In genomic region chr5:7392401-7393024, GRCh38 we compare ENCODE assay signal across 8 cellular contexts. TPM values are rescaled to one million over a fixed set of nuclear protein-coding genes. Genes with fewer than 3 reads are reported as not detected.
DNase-seq lines count a peak whose midpoint lies in the region; ATAC-seq and TF ChIP-seq lines count a peak whose summit lies in the region.

No MANE protein-coding gene starts in this region.

- WGBS in SK-N-SH (ENCODE audit: low lambda C conversion rate), result 7% methylated on average over 5 of the region's 7 CpGs
- WGBS in upper lobe of left lung, 2 donors, result 41% methylated on average over 7 of the region's 7 CpGs

- no peaks in the 10 kb centered on the region for H3K9me3 Mint-ChIP-seq in activated naive CD4-positive, alpha-beta T cell treated with anti-CD3 and anti-CD28 coated beads, Interleukin-2, amount 10 ng/mL, durations not matched to agents 7 days and 5 days

- peak; percentile 83 for TF ChIP-seq CTCF in C4-2B (conservative IDR thresholded peaks at IDR 0.05)
- TF ChIP-seq CTCF in SK-N-SH (IDR thresholded peaks at IDR 0.05), result peak; percentile 71
- peak in 2 of 6 experiments; percentile 21 to 27 for TF ChIP-seq CTCF in upper lobe of left lung (IDR thresholded peaks at IDR 0.05)

- no peak for TF ChIP-seq POLR2A in upper lobe of left lung (IDR thresholded peaks at IDR 0.05)

- no peaks in the 10 kb centered on the region for H3K36me3 ChIP-seq in SK-N-SH (replicated peaks in 1 of 2; ENCODE audit: control insufficient read depth in 1 of 2, insufficient read depth in 2 of 2, low read length in 1 of 2)
- H3K36me3 ChIP-seq in upper lobe of left lung, result no peaks in the 10 kb centered on the region

- no peaks in the 10 kb centered on the region for H4K20me1 ChIP-seq in SK-N-SH (ENCODE audit: insufficient read depth)

- ATAC-seq in GM18517 (IDR thresholded peaks at IDR 0.05; ENCODE audit: unreplicated experiment) (no peak), upper lobe of left lung (ENCODE audit: low FRiP score in 2 of 2) (no peak)

- H3F3A ChIP-seq in SK-N-SH (replicated peaks; ENCODE audit: insufficient read depth), result no peaks in the 10 kb centered on the region

- peaks cover 4% of the 10 kb centered on the region for H3K4me1 Mint-ChIP-seq in activated naive CD4-positive, alpha-beta T cell treated with anti-CD3 and anti-CD28 coated beads, Interleukin-2, amount 10 ng/mL, durations not matched to agents 7 days and 5 days

- H3K9me2 ChIP-seq in SK-N-SH, result no peaks in the 10 kb centered on the region

- H3K27me3 ChIP-seq in SK-N-SH (ENCODE audit: insufficient read depth), result peaks cover 30% of the 10 kb centered on the region
- peaks cover 0 to 19% (median 11%) of the 10 kb centered on the region in 4 donors for H3K27me3 ChIP-seq in upper lobe of left lung

- H3K4me3 ChIP-seq in SK-N-SH (ENCODE audit: low read depth in 2 of 2, low read length in 1 of 2) (peak overlapping the region in 1 of 2 experiments; percentile 16; a peak in 1 of 4 replicates), upper lobe of left lung (no peak overlapping the region)

- H3K9ac ChIP-seq in SK-N-SH, result no peak overlapping the region

- TF ChIP-seq RAD21 in Ishikawa (IDR thresholded peaks at IDR 0.05; ENCODE audit: low read depth) (peak; percentile 36), SK-N-SH (IDR thresholded peaks at IDR 0.05; ENCODE audit: low read length) (peak; percentile 57)

- POLR2A ChIA-PET in SK-N-SH (lab: Yijun Ruan, JAX), result no interaction called here

- H3K27ac ChIP-seq in C4-2B (no peak overlapping the region), SK-N-SH (ENCODE audit: low read depth in 2 of 2, low read length in 1 of 2) (no peak overlapping the region), upper lobe of left lung (no peak overlapping the region)

- TF ChIP-seq EP300 in Ishikawa (IDR thresholded peaks at IDR 0.05; ENCODE audit: borderline replicate concordance) (no peak), SK-N-SH (IDR thresholded peaks at IDR 0.05; ENCODE audit: borderline replicate concordance in 1 of 2, low read depth in 1 of 2, low read length in 1 of 2) (no peak), upper lobe of left lung (IDR thresholded peaks at IDR 0.05) (no peak)

- no peaks in the 10 kb centered on the region for H3K79me2 ChIP-seq in SK-N-SH (ENCODE audit: insufficient read depth)

- peaks cover 3% of the 10 kb centered on the region for H3K36me3 Mint-ChIP-seq in activated naive CD4-positive, alpha-beta T cell treated with anti-CD3 and anti-CD28 coated beads, Interleukin-2, amount 10 ng/mL, durations not matched to agents 7 days and 5 days

- H3K4me2 ChIP-seq in SK-N-SH, result no peak overlapping the region

- H3K4me3 Mint-ChIP-seq in activated naive CD4-positive, alpha-beta T cell treated with anti-CD3 and anti-CD28 coated beads, Interleukin-2, amount 10 ng/mL, durations not matched to agents 7 days and 5 days, result no peak overlapping the region

- peaks cover 41% of the 10 kb centered on the region for H3K27me3 Mint-ChIP-seq in activated naive CD4-positive, alpha-beta T cell treated with anti-CD3 and anti-CD28 coated beads, Interleukin-2, amount 10 ng/mL, durations not matched to agents 7 days and 5 days

- CTCF ChIA-PET in SK-N-SH (lab: Yijun Ruan, JAX), result interaction anchor here (1.2 kb wide), 1 partner anchor 12 kb away, joined by 5 read pairs; no protein-coding TSS in a partner anchor
- CTCF ChIA-PET in activated naive CD4-positive, alpha-beta T cell treated with anti-CD3 and anti-CD28 coated beads, Interleukin-2, amount 10 ng/mL, durations not matched to agents 7 days and 5 days (lab: Charles Lee), result no interaction called here

- H3K27ac Mint-ChIP-seq in activated naive CD4-positive, alpha-beta T cell treated with anti-CD3 and anti-CD28 coated beads, Interleukin-2, amount 10 ng/mL, durations not matched to agents 7 days and 5 days, result no peak overlapping the region

- H3K4me1 ChIP-seq in SK-N-SH (ENCODE audit: control insufficient read depth in 1 of 2, insufficient read depth in 2 of 2, low read depth in 1 of 2, low read length in 1 of 2) (no peaks in the 10 kb centered on the region), upper lobe of left lung (peaks cover 0 to 16% (median 3%) of the 10 kb centered on the region in 4 donors)

- H3K9me3 ChIP-seq in SK-N-SH (no peaks in the 10 kb centered on the region), upper lobe of left lung (no peaks in the 10 kb centered on the region)

- DNase-seq in SK-N-SH (peak; percentile 30), inferior parietal cortex (ENCODE audit: extremely low spot score) (peak; percentile 72), SK-N-DZ (ENCODE audit: low spot score) (no peak), upper lobe of left lung (no peak)
- DNase-seq in activated naive CD4-positive, alpha-beta T cell treated with anti-CD3 and anti-CD28 coated beads, Interleukin-2, amount 10 ng/mL, durations not matched to agents 7 days and 5 days, result no peak

- no peak overlapping the region for H2AFZ ChIP-seq in SK-N-SH (ENCODE audit: low read depth)

TF ChIP-seq in Ishikawa, 13 proteins besides CTCF, POLR2A, EP300 and RAD21 (continues in another document):
- TF ChIP-seq CEBPB (IDR thresholded peaks at IDR 0.05), result no peak
- no peak for TF ChIP-seq YY1 (IDR thresholded peaks at IDR 0.05; ENCODE audit: low read depth)
- TF ChIP-seq, protein P1, sequence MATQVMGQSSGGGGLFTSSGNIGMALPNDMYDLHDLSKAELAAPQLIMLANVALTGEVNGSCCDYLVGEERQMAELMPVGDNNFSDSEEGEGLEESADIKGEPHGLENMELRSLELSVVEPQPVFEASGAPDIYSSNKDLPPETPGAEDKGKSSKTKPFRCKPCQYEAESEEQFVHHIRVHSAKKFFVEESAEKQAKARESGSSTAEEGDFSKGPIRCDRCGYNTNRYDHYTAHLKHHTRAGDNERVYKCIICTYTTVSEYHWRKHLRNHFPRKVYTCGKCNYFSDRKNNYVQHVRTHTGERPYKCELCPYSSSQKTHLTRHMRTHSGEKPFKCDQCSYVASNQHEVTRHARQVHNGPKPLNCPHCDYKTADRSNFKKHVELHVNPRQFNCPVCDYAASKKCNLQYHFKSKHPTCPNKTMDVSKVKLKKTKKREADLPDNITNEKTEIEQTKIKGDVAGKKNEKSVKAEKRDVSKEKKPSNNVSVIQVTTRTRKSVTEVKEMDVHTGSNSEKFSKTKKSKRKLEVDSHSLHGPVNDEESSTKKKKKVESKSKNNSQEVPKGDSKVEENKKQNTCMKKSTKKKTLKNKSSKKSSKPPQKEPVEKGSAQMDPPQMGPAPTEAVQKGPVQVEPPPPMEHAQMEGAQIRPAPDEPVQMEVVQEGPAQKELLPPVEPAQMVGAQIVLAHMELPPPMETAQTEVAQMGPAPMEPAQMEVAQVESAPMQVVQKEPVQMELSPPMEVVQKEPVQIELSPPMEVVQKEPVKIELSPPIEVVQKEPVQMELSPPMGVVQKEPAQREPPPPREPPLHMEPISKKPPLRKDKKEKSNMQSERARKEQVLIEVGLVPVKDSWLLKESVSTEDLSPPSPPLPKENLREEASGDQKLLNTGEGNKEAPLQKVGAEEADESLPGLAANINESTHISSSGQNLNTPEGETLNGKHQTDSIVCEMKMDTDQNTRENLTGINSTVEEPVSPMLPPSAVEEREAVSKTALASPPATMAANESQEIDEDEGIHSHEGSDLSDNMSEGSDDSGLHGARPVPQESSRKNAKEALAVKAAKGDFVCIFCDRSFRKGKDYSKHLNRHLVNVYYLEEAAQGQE (IDR thresholded peaks at IDR 0.05; ENCODE audit: low read depth), result no peak
- no peak for TF ChIP-seq TCF12 (IDR thresholded peaks at IDR 0.05; ENCODE audit: low read depth)

TF ChIP-seq in SK-N-SH, 30 proteins besides CTCF, POLR2A, EP300 and RAD21:
- TF ChIP-seq SMC3 (IDR thresholded peaks at IDR 0.05; ENCODE audit: low read depth, low read length), result peak; percentile 57
- TF ChIP-seq, protein P2, sequence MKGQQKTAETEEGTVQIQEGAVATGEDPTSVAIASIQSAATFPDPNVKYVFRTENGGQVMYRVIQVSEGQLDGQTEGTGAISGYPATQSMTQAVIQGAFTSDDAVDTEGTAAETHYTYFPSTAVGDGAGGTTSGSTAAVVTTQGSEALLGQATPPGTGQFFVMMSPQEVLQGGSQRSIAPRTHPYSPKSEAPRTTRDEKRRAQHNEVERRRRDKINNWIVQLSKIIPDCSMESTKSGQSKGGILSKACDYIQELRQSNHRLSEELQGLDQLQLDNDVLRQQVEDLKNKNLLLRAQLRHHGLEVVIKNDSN (IDR thresholded peaks at IDR 0.05; ENCODE audit: borderline replicate concordance, low read depth), result no peak

RNA-seq across cellular contexts. Expression of gene ADCY2, which starts 3.4 kb away (rescaled TPM):
- not detected in 2 replicates for polyA plus RNA-seq in SK-N-SH (2012; rRNA removed)
- under 0.01 TPM in 1 of 2 replicates, not detected in the other for polyA plus RNA-seq in SK-N-SH (2012; cell fraction: cytosol; rRNA removed)
- 0.01 TPM in 1 of 2 replicates, not detected in the other for polyA plus RNA-seq in SK-N-SH (2012; cell fraction: nucleus; rRNA removed)
- polyA plus RNA-seq in SK-N-DZ (2014; cell fraction: cytosol; rRNA removed), result not detected in 2 replicates
- not detected in 2 replicates for polyA plus RNA-seq in SK-N-DZ (2014; cell fraction: nucleus; rRNA removed)
- 1 to 10 TPM in 1 of 6 donors, under 1 TPM in 4, not detected in 1; 0.20 to 2.4 (median 0.46) TPM for total RNA-seq in upper lobe of left lung

Comparison
In these comparisons a context has a peak if more than half of its experiments do, and no peak if none do; other contexts are left out.
1. DNase-seq: peak in SK-N-SH (single experiment) and inferior parietal cortex (single experiment); none in SK-N-DZ (single experiment), activated naive CD4-positive, alpha-beta T cell treated with anti-CD3 and anti-CD28 coated beads, Interleukin-2, amount 10 ng/mL, durations not matched to agents 7 days and 5 days (single experiment) and upper lobe of left lung (0 of 2).